In the genomic region with DNA sequence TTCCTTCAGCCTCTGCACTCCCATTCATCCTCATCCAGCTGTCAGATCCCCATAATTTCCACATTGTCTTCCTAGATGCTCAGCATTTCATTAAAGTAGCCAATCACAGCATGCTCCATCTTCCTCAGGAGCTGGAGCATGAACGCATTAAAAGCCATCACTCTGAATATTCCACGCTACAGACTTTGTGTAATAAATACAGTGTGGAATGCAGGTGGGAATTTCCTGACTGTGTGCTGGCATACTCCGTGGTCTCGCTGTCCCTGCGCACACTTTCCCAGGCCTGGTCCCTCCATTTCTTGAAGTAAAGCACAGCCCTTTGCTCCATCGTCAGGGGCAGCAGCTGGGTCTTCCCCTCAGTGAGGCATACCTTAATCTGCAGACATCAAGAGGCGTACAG, we compare ENCODE assay signal across 27 cellular contexts.
"Had no signal": no experiment of that assay in that cellular context is flagged by ENCODE, and none has a peak within 500 bp of the region (broad histone marks: within the 10 kb centered on the region; RNA-seq: fewer than 3 reads in every experiment).

No MANE protein-coding gene starts in this region.

- H3K27me3 ChIP-seq: stomach, testis, thyroid gland, tibial artery, tibial nerve, transverse colon, upper lobe of left lung, upper lobe of right lung, uterus, vagina had no signal

- H3K4me1 Mint-ChIP-seq: stimulated activated memory B cell treated with anti-CD40 and anti-IgM and Interleukin-4, amounts not matched to agents 10 μg/mL and 1 μg/mL and 100 μg/mL, for 72 hours had no signal

- ATAC-seq: stimulated activated effector memory CD8-positive, alpha-beta T cell treated with anti-CD3 and anti-CD28 coated beads, Interleukin-12 subunit alpha, Interleukin-12 subunit beta, amount 100 ng/mL, for 72 hours; stimulated activated memory B cell treated with anti-CD40 and anti-IgM and Interleukin-4, amounts not matched to agents 10 μg/mL and 1 μg/mL and 100 μg/mL, for 72 hours; stimulated activated naive B cell treated with anti-CD40 and anti-IgM and Interleukin-4, amounts not matched to agents 10 μg/mL and 1 μg/mL and 100 μg/mL, for 72 hours; stimulated activated naive CD8-positive, alpha-beta T cell treated with anti-CD3 and anti-CD28 coated beads, Interleukin-15, amount 100 ng/mL, for 72 hours; stimulated activated naive CD8-positive, alpha-beta T cell treated with anti-CD3 and anti-CD28 coated beads, Interleukin-15, Interleukin-2, amounts not matched to agents 100 U/mL and 50 U/mL, for 24 hours; upper lobe of right lung had no signal

- H3K36me3 ChIP-seq: stomach, suprapubic skin, thoracic aorta, thyroid gland, tibial artery, tibial nerve, transverse colon, upper lobe of left lung, upper lobe of right lung, uterus, vagina had no signal

- H3K4me3 ChIP-seq: stomach, suprapubic skin, testis, thoracic aorta, thyroid gland, tibial artery, tibial nerve, transverse colon, upper lobe of left lung, upper lobe of right lung, uterus, vagina had no signal

- H3K27ac Mint-ChIP-seq: stimulated activated effector memory CD8-positive, alpha-beta T cell treated with anti-CD3 and anti-CD28 coated beads, Interleukin-12 subunit alpha, Interleukin-12 subunit beta, amount 100 ng/mL, for 72 hours; stimulated activated memory B cell treated with anti-CD40 and anti-IgM and Interleukin-4, amounts not matched to agents 10 μg/mL and 1 μg/mL and 100 μg/mL, for 72 hours; stimulated activated naive B cell treated with anti-CD40 and anti-IgM and Interleukin-4, amounts not matched to agents 10 μg/mL and 1 μg/mL and 100 μg/mL, for 72 hours; stimulated activated naive CD8-positive, alpha-beta T cell treated with anti-CD3 and anti-CD28 coated beads, Interleukin-15, amount 100 ng/mL, for 72 hours; stimulated activated naive CD8-positive, alpha-beta T cell treated with anti-CD3 and anti-CD28 coated beads, Interleukin-15, Interleukin-2, amounts not matched to agents 100 ng/mL and 50 ng/mL, for 24 hours; type B pancreatic cell had no signal

- H3K27ac ChIP-seq: stomach, suprapubic skin, testis, thoracic aorta, thyroid gland, tibial artery, tibial nerve, transverse colon, upper lobe of left lung, upper lobe of right lung, uterus, vagina had no signal

- H3K9me3 Mint-ChIP-seq: stimulated activated effector memory CD8-positive, alpha-beta T cell treated with anti-CD3 and anti-CD28 coated beads, Interleukin-12 subunit alpha, Interleukin-12 subunit beta, amount 100 ng/mL, for 72 hours; stimulated activated memory B cell treated with anti-CD40 and anti-IgM and Interleukin-4, amounts not matched to agents 10 μg/mL and 1 μg/mL and 100 μg/mL, for 72 hours; stimulated activated naive B cell treated with anti-CD40 and anti-IgM and Interleukin-4, amounts not matched to agents 10 μg/mL and 1 μg/mL and 100 μg/mL, for 72 hours; stimulated activated naive CD8-positive, alpha-beta T cell treated with anti-CD3 and anti-CD28 coated beads, Interleukin-15, Interleukin-2, amounts not matched to agents 100 ng/mL and 50 ng/mL, for 24 hours had no signal

- DNase-seq: stimulated activated CD4-positive, alpha-beta T cell treated with anti-CD3 and anti-CD28 coated beads, Interleukin-2, amount 100 ng/mL, for 48 hours; stimulated activated CD4-positive, alpha-beta T cell treated with anti-CD3 and anti-CD28 coated beads, Interleukin-4, amount 100 ng/mL, for 1 hour; stimulated activated CD4-positive, alpha-beta T cell treated with anti-CD3 and anti-CD28 coated beads, Interleukin-4, amount 100 ng/mL, for 24 hours; stimulated activated CD4-positive, alpha-beta T cell treated with anti-CD3 and anti-CD28 coated beads, Interleukin-4, amount 100 ng/mL, for 4 hours; stimulated activated CD8-positive, alpha-beta memory T cell treated with anti-CD3 and anti-CD28 coated beads, Interleukin-4, amount 100 ng/mL, for 48 hours; stimulated activated naive B cell treated with anti-CD40 and anti-IgM and Interleukin-4, amounts not matched to agents 10 μg/mL and 1 μg/mL and 100 μg/mL, for 72 hours; stimulated activated naive CD4-positive, alpha-beta T cell; stimulated activated naive CD4-positive, alpha-beta T cell treated with Interleukin-2 at 50 U/mL for 16 hours; stimulated activated naive CD8-positive, alpha-beta T cell treated with anti-CD3 and anti-CD28 coated beads, Interleukin-15, amount 100 ng/mL, for 72 hours; stimulated activated naive CD8-positive, alpha-beta T cell treated with anti-CD3 and anti-CD28 coated beads, Interleukin-15, Interleukin-2, amounts not matched to agents 100 U/mL and 50 U/mL, for 24 hours; stomach; substantia nigra; testis; thyroid gland; tibial artery; transverse colon; upper lobe of left lung; upper lobe of right lung; uterus had no signal

- H3K4me3 Mint-ChIP-seq: stimulated activated effector memory CD8-positive, alpha-beta T cell treated with anti-CD3 and anti-CD28 coated beads, Interleukin-12 subunit alpha, Interleukin-12 subunit beta, amount 100 ng/mL, for 72 hours; stimulated activated memory B cell treated with anti-CD40 and anti-IgM and Interleukin-4, amounts not matched to agents 10 μg/mL and 1 μg/mL and 100 μg/mL, for 72 hours; stimulated activated naive B cell treated with anti-CD40 and anti-IgM and Interleukin-4, amounts not matched to agents 10 μg/mL and 1 μg/mL and 100 μg/mL, for 72 hours; stimulated activated naive CD8-positive, alpha-beta T cell treated with anti-CD3 and anti-CD28 coated beads, Interleukin-15, amount 100 ng/mL, for 72 hours; stimulated activated naive CD8-positive, alpha-beta T cell treated with anti-CD3 and anti-CD28 coated beads, Interleukin-15, Interleukin-2, amounts not matched to agents 100 ng/mL and 50 ng/mL, for 24 hours; type B pancreatic cell had no signal

- H3K9me3 ChIP-seq: stomach, suprapubic skin, testis, thoracic aorta, thyroid gland, tibial artery, tibial nerve, transverse colon, upper lobe of left lung, upper lobe of right lung, uterus, vagina had no signal

- H3K36me3 Mint-ChIP-seq: stimulated activated effector memory CD8-positive, alpha-beta T cell treated with anti-CD3 and anti-CD28 coated beads, Interleukin-12 subunit alpha, Interleukin-12 subunit beta, amount 100 ng/mL, for 72 hours; stimulated activated memory B cell treated with anti-CD40 and anti-IgM and Interleukin-4, amounts not matched to agents 10 μg/mL and 1 μg/mL and 100 μg/mL, for 72 hours; stimulated activated naive B cell treated with anti-CD40 and anti-IgM and Interleukin-4, amounts not matched to agents 10 μg/mL and 1 μg/mL and 100 μg/mL, for 72 hours; type B pancreatic cell had no signal

- H3K4me1 ChIP-seq: stomach, suprapubic skin, tibial artery, tibial nerve, transverse colon, upper lobe of left lung, upper lobe of right lung, uterus, vagina had no signal
